ENCODE assay signal across 8 cellular contexts in genomic region chr3:107752202-107752990, GRCh38.
A peak's percentile ranks its signal among the peaks of the same experiment; 100 is the strongest.
DNase-seq lines count a peak whose midpoint lies in the region; ATAC-seq and TF ChIP-seq lines count a peak whose summit lies in the region.

No MANE protein-coding gene starts in this region.

- H3K27ac Mint-ChIP-seq in activated T-cell treated with anti-CD3 and anti-CD28 coated beads, Interleukin-2, amount 50 U/mL, for 72 hours = no peak overlapping the region

- intact Hi-C loops in mucosa of descending colon (cut with DNase I, micrococcal nuclease) (no loop called here), sigmoid colon (cut with DNase I) (no loop called here), gastrocnemius medialis (cut with DNase I; ENCODE audit: low total_unique reads) (no loop called here)

- TF ChIP-seq CTCF in cardiac fibroblast (IDR thresholded peaks at IDR 0.05; ENCODE audit: low read depth, low read length) (peak; percentile 65), mucosa of descending colon (IDR thresholded peaks at IDR 0.05) (no peak), sigmoid colon (IDR thresholded peaks at IDR 0.05) (peak in 1 of 4 experiments; percentile 26), gastrocnemius medialis (IDR thresholded peaks at IDR 0.05 in 4 of 5, conservative IDR thresholded peaks at IDR 0.05 in 1 of 5) (peak in 1 of 5 experiments; percentile 10)

- DNase-seq in NCI-H1092 treated with DMSO at 0.1 percent for 48 hours (lab: John Stamatoyannopoulos, UW) (peak; percentile 50), NCI-H1092 (lab: John Stamatoyannopoulos, UW) (no peak), NCI-H1436 treated with DMSO at 0.1 percent for 48 hours (lab: John Stamatoyannopoulos, UW) (peak; percentile 90), cardiac fibroblast (ENCODE audit: low read depth in 2 of 2) (peak; percentile 49 to 60), mucosa of descending colon (peak in 1 of 3 donors; percentile 18), sigmoid colon (no peak), gastrocnemius medialis (no peak)
- no peak for DNase-seq in activated T-cell treated with anti-CD3 and anti-CD28 coated beads, Interleukin-2, amount 50 U/mL, for 72 hours

- 70 to 82% methylated on average over 3 of the region's 3 CpGs for WGBS in sigmoid colon, 2 donors

- H3K27me3 Mint-ChIP-seq in activated T-cell treated with anti-CD3 and anti-CD28 coated beads, Interleukin-2, amount 50 U/mL, for 72 hours (ENCODE audit: low read depth) = no peaks in the 10 kb centered on the region

- no peak overlapping the region for H3K27ac ChIP-seq in sigmoid colon
- H3K27ac ChIP-seq in gastrocnemius medialis = no peak overlapping the region

- H3K4me1 Mint-ChIP-seq in activated T-cell treated with anti-CD3 and anti-CD28 coated beads, Interleukin-2, amount 50 U/mL, for 72 hours (ENCODE audit: low read depth) = no peaks in the 10 kb centered on the region

- no peak overlapping the region for H3K4me3 Mint-ChIP-seq in activated T-cell treated with anti-CD3 and anti-CD28 coated beads, Interleukin-2, amount 50 U/mL, for 72 hours

- H3K9me3 ChIP-seq in mucosa of descending colon (no peaks in the 10 kb centered on the region), sigmoid colon (no peaks in the 10 kb centered on the region), gastrocnemius medialis (no peaks in the 10 kb centered on the region)

- TF ChIP-seq POLR2A in sigmoid colon (IDR thresholded peaks at IDR 0.05) (no peak), gastrocnemius medialis (IDR thresholded peaks at IDR 0.05) (no peak)

- peaks cover 0 to 3% of the 10 kb centered on the region in 2 donors for H3K36me3 Mint-ChIP-seq in activated T-cell treated with anti-CD3 and anti-CD28 coated beads, Interleukin-2, amount 50 U/mL, for 72 hours (ENCODE audit: insufficient read depth in 2 of 2)

- H3K27me3 ChIP-seq in sigmoid colon = no peaks in the 10 kb centered on the region
- H3K27me3 ChIP-seq in gastrocnemius medialis = no peaks in the 10 kb centered on the region

- no peaks in the 10 kb centered on the region for H3K9me3 Mint-ChIP-seq in activated T-cell treated with anti-CD3 and anti-CD28 coated beads, Interleukin-2, amount 50 U/mL, for 72 hours

- no peak for TF ChIP-seq EP300 in sigmoid colon (IDR thresholded peaks at IDR 0.05)

- no peaks in the 10 kb centered on the region for H3K4me1 ChIP-seq in mucosa of descending colon (ENCODE audit: low read depth)
- no peaks in the 10 kb centered on the region for H3K4me1 ChIP-seq in sigmoid colon
- peaks cover 0 to 9% of the 10 kb centered on the region in 2 donors for H3K4me1 ChIP-seq in gastrocnemius medialis

- H3K36me3 ChIP-seq in mucosa of descending colon (ENCODE audit: low read depth) = no peaks in the 10 kb centered on the region
- H3K36me3 ChIP-seq in sigmoid colon = peaks cover 0 to 29% (median 3%) of the 10 kb centered on the region in 4 donors
- H3K36me3 ChIP-seq in gastrocnemius medialis = no peaks in the 10 kb centered on the region

- no peak overlapping the region for H3K4me3 ChIP-seq in cardiac fibroblast (replicated peaks in 1 of 2; ENCODE audit: low read depth in 2 of 2, low read length in 2 of 2)
- H3K4me3 ChIP-seq in mucosa of descending colon = no peak overlapping the region
- no peak overlapping the region for H3K4me3 ChIP-seq in sigmoid colon
- no peak overlapping the region for H3K4me3 ChIP-seq in gastrocnemius medialis

- ATAC-seq in mucosa of descending colon (peak; percentile 70), gastrocnemius medialis (no peak)
- ATAC-seq in activated T-cell treated with anti-CD3 and anti-CD28 coated beads, Interleukin-2, amount 50 U/mL, for 72 hours (replicated peaks in 1 of 2) = no peak

- in situ Hi-C loops in gastrocnemius medialis (cut with MboI; ENCODE audit: low sequenced_read_pairs in 4 of 4) = no loop called here

Comparison
In these comparisons a context has a peak if more than half of its experiments do, and no peak if none do; other contexts are left out.
1. DNase-seq: peak in NCI-H1092 treated with DMSO at 0.1 percent for 48 hours (single experiment), NCI-H1436 treated with DMSO at 0.1 percent for 48 hours (single experiment) and cardiac fibroblast (2 of 2); none in NCI-H1092 (single experiment), sigmoid colon (single experiment), gastrocnemius medialis (0 of 2) and activated T-cell treated with anti-CD3 and anti-CD28 coated beads, Interleukin-2, amount 50 U/mL, for 72 hours (0 of 2).